Comparison of ENCODE assay signal across 8 cellular contexts in the genomic region with DNA sequence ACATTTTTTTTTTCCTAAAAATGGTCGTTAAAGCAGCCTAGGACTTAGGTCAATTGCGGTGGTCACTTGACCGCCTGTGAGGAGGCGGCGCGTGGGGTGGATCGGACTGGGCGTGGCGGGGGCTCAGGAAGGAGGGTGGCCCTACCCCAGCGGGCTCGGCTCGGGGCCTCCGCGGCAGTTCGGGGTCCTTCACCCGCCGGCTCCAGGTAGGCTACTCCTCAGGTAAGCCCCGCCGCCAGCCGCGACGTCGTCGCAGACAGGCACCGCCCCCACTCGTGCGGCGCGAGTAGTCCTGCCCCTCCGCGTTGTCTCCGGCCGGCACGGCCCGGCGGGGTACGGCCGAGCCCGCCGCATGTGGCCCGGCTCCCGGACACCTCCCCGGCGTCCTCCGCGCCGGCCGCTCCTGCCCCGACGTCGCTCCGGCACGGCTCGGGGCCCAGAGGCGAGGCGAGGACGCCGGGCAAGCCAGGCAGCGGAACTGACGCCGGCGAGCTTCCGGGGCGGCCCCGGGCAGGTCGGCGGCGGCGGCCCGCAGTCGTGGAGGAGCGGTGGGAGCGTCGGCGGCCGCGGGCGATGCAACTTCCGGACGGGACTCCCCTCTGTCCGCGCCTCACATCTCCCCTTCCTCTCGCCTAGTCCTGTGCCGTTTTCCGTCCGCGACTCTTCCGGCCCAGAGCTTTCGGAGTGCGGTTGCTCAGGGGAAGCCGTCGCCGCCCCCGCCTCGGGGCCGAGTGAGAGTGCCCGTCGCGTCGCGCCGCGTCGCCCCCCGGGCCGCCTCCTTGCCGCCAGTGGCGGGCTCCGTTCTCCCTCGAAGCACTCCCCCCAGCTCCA. TPM values are rescaled to one million over a fixed set of nuclear protein-coding genes. Genes with fewer than 3 reads are reported as not detected.
DNase-seq lines count a peak whose midpoint lies in the region; ATAC-seq, FAIRE-seq and TF ChIP-seq lines count a peak whose summit lies in the region.

A gene (plus strand): TSS at position 513 of the 831 bp plus-strand sequence. CDS start 322 bp downstream, outside the sequence.

- TF ChIP-seq CTCF in AG10803 (conservative IDR thresholded peaks at IDR 0.05; ENCODE audit: low read length): no peak
- TF ChIP-seq CTCF in kidney (IDR thresholded peaks at IDR 0.05; ENCODE audit: borderline replicate concordance, extremely low read depth, insufficient read depth): no peak

- DNase-seq in AG10803 (ENCODE audit: low read depth) (peak; percentile 74), NCI-H446 treated with DMSO at 0.1 percent for 48 hours (lab: John Stamatoyannopoulos, UW) (peak; percentile 73), cerebellar cortex (ENCODE audit: low spot score) (peak; percentile 78), kidney (peak; percentile 95)
- DNase-seq in activated CD4-positive, alpha-beta T cell treated with anti-CD3 and anti-CD28 coated beads for 1 hour: peak; percentile 78
- DNase-seq in stimulated activated CD4-positive, alpha-beta T cell treated with anti-CD3 and anti-CD28 coated beads, Interleukin-15, amount 100 ng/mL, for 1 hour (ENCODE audit: low read depth in 1 of 2, low spot score in 1 of 2): peak; percentile 78 to 81

- peak within 1 kb of the TSS; percentile 87 to 96 for H3K9ac ChIP-seq in kidney (ENCODE audit: low read length in 2 of 2)

- peak; percentile 93 for TF ChIP-seq POLR2A in GM19193 (IDR thresholded peaks at IDR 0.05; ENCODE audit: extremely low read depth, insufficient read depth, insufficient read length)

- FAIRE-seq in kidney (lab: Jason Lieb, UNC): no peak

- peak within 1 kb of the TSS; percentile 94 to 97 for H3K27ac ChIP-seq in kidney (ENCODE audit: low read depth in 2 of 2, low read length in 2 of 2)

- intact Hi-C loops in kidney (cut with DNase I): no loop called here

- ATAC-seq in HG03378 (IDR thresholded peaks at IDR 0.05; ENCODE audit: unreplicated experiment): peak; percentile 69

- no peaks in the 10 kb centered on the region for H3K9me3 ChIP-seq in kidney (ENCODE audit: control insufficient read depth in 1 of 2, low read length in 2 of 2)

- no peaks in the 10 kb centered on the region for H3K36me3 ChIP-seq in kidney (ENCODE audit: control insufficient read depth in 1 of 2, insufficient read depth in 2 of 2, low read length in 2 of 2)

- H3K4me1 ChIP-seq in kidney (ENCODE audit: control insufficient read depth in 1 of 2, insufficient read depth in 1 of 2, low read depth in 1 of 2, low read length in 2 of 2): peaks cover 0 to 8% of the 10 kb centered on the region in 2 donors

- H3K4me3 ChIP-seq in AG10803 (ENCODE audit: low read length) (peak within 1 kb of the TSS; percentile 81), kidney (ENCODE audit: low read length in 2 of 2) (peak within 1 kb of the TSS; percentile 81 to 84)

RNA-seq across cellular contexts. Expression of the gene that starts here (rescaled TPM):
- total RNA-seq in kidney: 28.2 TPM
- polyA plus RNA-seq in kidney (ENCODE audit: insufficient read depth, low read depth, low replicate concordance): 2.8 TPM

Comparison
In these comparisons a context has a peak if more than half of its experiments do, and no peak if none do; other contexts are left out.
1. Peak in every context shown above with its lines: DNase-seq, ATAC-seq, H3K4me3 ChIP-seq and H3K27ac ChIP-seq.